In the genomic region with DNA sequence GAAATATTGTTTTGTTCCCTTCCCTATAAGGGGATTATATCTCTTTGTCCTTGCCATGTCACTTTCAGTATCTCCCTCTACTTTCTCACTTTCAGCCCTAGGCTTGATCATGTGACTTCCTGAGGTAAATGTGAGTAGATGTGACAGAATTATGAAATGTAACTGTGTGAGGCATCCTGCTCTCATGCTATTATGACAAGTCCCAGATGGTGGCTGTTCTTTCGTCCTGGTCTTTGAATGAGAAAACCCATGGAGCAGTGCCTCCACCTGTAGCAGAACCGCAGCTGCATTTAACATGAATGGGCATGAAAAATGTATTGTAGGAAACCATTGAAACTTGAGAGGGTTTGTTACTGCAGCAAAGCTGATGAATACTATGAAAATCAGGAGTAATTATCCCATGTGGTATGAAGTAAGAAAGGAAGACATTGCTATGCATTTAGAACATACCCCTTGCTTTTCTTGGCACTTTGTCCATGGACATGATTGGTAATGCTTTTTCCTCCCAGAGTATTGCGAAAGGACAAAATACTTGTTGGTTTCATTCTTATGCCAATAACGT, we compare ENCODE assay signal across 9 cellular contexts.
DNase-seq lines count a peak whose midpoint lies in the region; ATAC-seq and TF ChIP-seq lines count a peak whose summit lies in the region.
"Had no signal": no experiment of that assay in that cellular context is flagged by ENCODE, and none has a peak within 500 bp of the region (broad histone marks: within the 10 kb centered on the region; RNA-seq: fewer than 3 reads in every experiment).

No MANE protein-coding gene starts in this region.

- intact Hi-C loops in gastrocnemius medialis (cut with DNase I; ENCODE audit: low total_unique reads) = no loop called here

- in situ Hi-C loops in KBM-7 (cut with MboI; ENCODE audit: low pct_unique_long_range_greater_than_20kb, low sequenced_read_pairs) (no loop called here), gastrocnemius medialis (cut with MboI; ENCODE audit: low sequenced_read_pairs in 4 of 4) (no loop called here)

- ATAC-seq in GM18502 (IDR thresholded peaks at IDR 0.05; ENCODE audit: poor library complexity, unreplicated experiment) (peak; percentile 99), GM21447 (IDR thresholded peaks at IDR 0.05; ENCODE audit: unreplicated experiment) (peak; percentile 100), HG03558 (IDR thresholded peaks at IDR 0.05; ENCODE audit: extremely low read depth, unreplicated experiment) (peak; percentile 100), gastrocnemius medialis (no peak)

- no peaks in the 10 kb centered on the region for H3K27me3 ChIP-seq in gastrocnemius medialis

- no peak for TF ChIP-seq POLR2A in gastrocnemius medialis (IDR thresholded peaks at IDR 0.05)

- H3K36me3 ChIP-seq in gastrocnemius medialis = no peaks in the 10 kb centered on the region

- no peak for TF ChIP-seq CTCF in gastrocnemius medialis (IDR thresholded peaks at IDR 0.05 in 4 of 5, conservative IDR thresholded peaks at IDR 0.05 in 1 of 5)

- DNase-seq in fibroblast of peridontal ligament (ENCODE audit: extremely low read depth) (peak; percentile 98), KBM-7 (no peak), gastrocnemius medialis (no peak)
- DNase-seq in activated CD8-positive, alpha-beta memory T cell treated with anti-CD3 and anti-CD28 coated beads for 24 hours = no peak
- no peak for DNase-seq in activated effector memory CD4-positive, alpha-beta T cell treated with Interleukin-2 at 50 U/mL for 16 hours
- DNase-seq: NCI-H146 had no signal

- H3K4me3 ChIP-seq in gastrocnemius medialis = no peak overlapping the region

- no peaks in the 10 kb centered on the region for H3K9me3 ChIP-seq in gastrocnemius medialis

- no peak overlapping the region for H3K27ac ChIP-seq in gastrocnemius medialis

- H3K4me1 ChIP-seq in gastrocnemius medialis = no peaks in the 10 kb centered on the region

Comparison
In these comparisons a context has a peak if more than half of its experiments do, and no peak if none do; other contexts are left out.
1. ATAC-seq: peak in GM18502 (single experiment), GM21447 (single experiment) and HG03558 (single experiment); none in gastrocnemius medialis (0 of 2).